ENCODE assay signal across 16 cellular contexts in the genomic region with DNA sequence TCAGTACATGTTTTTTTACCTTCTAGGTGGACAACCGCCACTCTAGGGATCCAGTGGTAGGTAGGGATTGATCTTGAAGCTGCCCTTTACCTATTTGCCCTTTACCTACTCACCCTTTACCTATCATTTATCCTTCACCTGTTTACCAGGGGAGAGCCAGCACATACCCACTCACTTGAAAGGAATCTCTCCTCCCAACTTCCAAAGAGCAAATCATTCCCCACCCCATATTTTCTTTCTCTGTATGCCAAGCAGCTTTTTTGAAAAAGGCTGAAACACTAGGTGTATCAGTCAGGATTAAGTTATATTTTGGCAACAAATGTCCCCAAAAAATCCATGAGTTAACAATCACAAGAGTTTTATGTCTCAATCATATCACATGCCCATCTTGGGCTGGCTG. TPM values are rescaled to one million over a fixed set of nuclear protein-coding genes. Genes with fewer than 3 reads are reported as not detected.
A peak's percentile ranks its signal among the peaks of the same experiment; 100 is the strongest.
DNase-seq lines count a peak whose midpoint lies in the region; TF ChIP-seq lines count a peak whose summit lies in the region.
"Had no signal": no experiment of that assay in that cellular context is flagged by ENCODE, and none has a peak within 500 bp of the region (broad histone marks: within the 10 kb centered on the region; RNA-seq: fewer than 3 reads in every experiment).

No MANE protein-coding gene starts in this region.

- no peaks in the 10 kb centered on the region for H3F3A ChIP-seq in PC-9 (ENCODE audit: insufficient read depth, low read depth)

- H2AFZ ChIP-seq in H9 (ENCODE audit: low read length) (no peak overlapping the region), PC-9 (peak overlapping the region; percentile 59; the same call in 1 of the 2 replicates)
- H2AFZ ChIP-seq: GM23248 had no signal

- no peaks in the 10 kb centered on the region; the same call in 1 of the 2 replicates for H3K27me3 Mint-ChIP-seq in H9 (ENCODE audit: low read depth)

- H3T11ph ChIP-seq in H9 (ENCODE audit: low read length) = no peak overlapping the region

- H3K14ac ChIP-seq in H9 (ENCODE audit: insufficient read depth, low read length) = no peak overlapping the region

- H3K4me2 ChIP-seq in H9 (ENCODE audit: insufficient read depth, insufficient read length, low read length) (no peak overlapping the region), PC-9 (peak overlapping the region; percentile 43; the same call in 1 of the 2 replicates)

- no peaks in the 10 kb centered on the region for H3K4me1 ChIP-seq in H9 (ENCODE audit: insufficient read depth, low read length)
- peaks cover 31% of the 10 kb centered on the region for H3K4me1 ChIP-seq in PC-9 (replicated peaks; ENCODE audit: insufficient read depth)
- H3K4me1 ChIP-seq: HAP-1 had no signal

- H3K36me3 Mint-ChIP-seq in H9 (ENCODE audit: insufficient read depth in 1 of 3, low read depth in 3 of 3) = no peaks in the 10 kb centered on the region; a peak in 1 of 7 replicates
- H3K36me3 Mint-ChIP-seq: CD4-positive, alpha-beta memory T cell had no signal

- no peak overlapping the region for H3K9ac ChIP-seq in H9 (ENCODE audit: extremely low read depth, insufficient read length, low read length)
- H3K9ac ChIP-seq: GM23248 had no signal

- no peaks in the 10 kb centered on the region for H3K23me2 ChIP-seq in H9 (ENCODE audit: insufficient read length, low read depth, low read length, poor library complexity, severe bottlenecking)

- no peak overlapping the region for H2BK15ac ChIP-seq in H9 (ENCODE audit: low read depth, low read length)

- H3K9me3 Mint-ChIP-seq in H9 = peaks cover 0 to 2% of the 10 kb centered on the region in 2 experiments; a peak in 1 of 5 replicates
- H3K9me3 Mint-ChIP-seq: HFFc6 had no signal

- no peak overlapping the region for H3K4ac ChIP-seq in H9 (ENCODE audit: low read depth, low read length)

- H3K36me3 ChIP-seq in PC-9 (ENCODE audit: low read depth) = peaks cover 12% of the 10 kb centered on the region
- H3K36me3 ChIP-seq: HAP-1 had no signal

- no peaks in the 10 kb centered on the region for H3K79me1 ChIP-seq in H9 (ENCODE audit: insufficient read depth, low read depth, low read length, poor library complexity, severe bottlenecking)

- no peak overlapping the region for H4K5ac ChIP-seq in H9 (ENCODE audit: insufficient read length, low read depth, low read length)

- no peak overlapping the region for H4K8ac ChIP-seq in H9 (replicated peaks; ENCODE audit: insufficient read length, low read depth, low read length)

- H3K23ac ChIP-seq in H9 (ENCODE audit: insufficient read length, low read depth, low read length) = no peak overlapping the region

- no peak overlapping the region for H3K56ac ChIP-seq in H9 (ENCODE audit: insufficient read length, low read depth, low read length)

- no peaks in the 10 kb centered on the region for H3K9me2 ChIP-seq in PC-9 (ENCODE audit: insufficient read depth)

- no TSS peak for BruUV-seq in PC-9 (replicated peaks; lab: Mats Ljungman, UMichigan)

- intact Hi-C loops in PC-9 (cut with micrococcal nuclease; ENCODE audit: unreplicated experiment) (no loop called here), posterior vena cava (cut with DNase I) (no loop called here)

- H4K20me1 ChIP-seq in H9 (ENCODE audit: control insufficient read depth, insufficient read depth, insufficient read length) (no peaks in the 10 kb centered on the region), PC-9 (ENCODE audit: insufficient read depth) (no peaks in the 10 kb centered on the region)

- DNase-seq in H9 (no peak), PC-9 (no peak), epithelial cell of prostate (ENCODE audit: low read depth, low spot score) (no peak), NCI-H748 (lab: John Stamatoyannopoulos, UW; ENCODE audit: unreplicated experiment) (no peak), NCI-H1105 (lab: John Stamatoyannopoulos, UW) (no peak), posterior vena cava (ENCODE audit: low spot score) (no peak)
- DNase-seq: C1 segment of cervical spinal cord; Calu3; CD4-positive, alpha-beta memory T cell; COR-L47; DMS53; DMS79 treated with DMSO at 0.1 percent for 48 hours; GF-D8; GM23248; HFFc6 had no signal

- no peak overlapping the region for H2BK5ac ChIP-seq in H9 (ENCODE audit: insufficient read length, low read length)

- H3K18ac ChIP-seq in H9 (ENCODE audit: insufficient read length, low read depth, low read length) = no peak overlapping the region

- CTCF ChIA-PET in PC-9 (lab: Charles Lee) = no interaction called here

- WGBS in H9 (ENCODE audit: extremely low coverage, insufficient read length, low lambda C conversion rate) = no CpG with 5 or more reads among the region's 1 CpG

- H3K79me2 ChIP-seq in H9 (ENCODE audit: insufficient read depth, low read length) (no peaks in the 10 kb centered on the region), PC-9 (ENCODE audit: low read depth) (no peaks in the 10 kb centered on the region)

- no peak for TF ChIP-seq CTCF in H9 (conservative IDR thresholded peaks at IDR 0.05)
- TF ChIP-seq CTCF in PC-9 (conservative IDR thresholded peaks at IDR 0.05) = no peak

- no peaks in the 10 kb centered on the region for H3K9me3 ChIP-seq in H9 (ENCODE audit: control insufficient read depth, low read depth, low read length)
- H3K9me3 ChIP-seq in PC-9 (ENCODE audit: insufficient read depth, low read depth) = peaks cover 15% of the 10 kb centered on the region; the same call in 1 of the 2 replicates
- H3K9me3 ChIP-seq: HAP-1 had no signal

- no peak overlapping the region for H2BK12ac ChIP-seq in H9 (ENCODE audit: insufficient read length, low read depth, low read length)

- no peak overlapping the region for H2BK120ac ChIP-seq in H9 (ENCODE audit: low read depth, low read length, poor library complexity, severe bottlenecking)

- no peak overlapping the region for H2BK20ac ChIP-seq in H9 (ENCODE audit: low read depth, low read length, poor library complexity, severe bottlenecking)

- POLR2A ChIA-PET in PC-9 (lab: Charles Lee; ENCODE audit: unreplicated experiment) = interaction anchor here (0.6 kb wide), 1 partner anchor 10 kb away, joined by 10 read pairs; a partner anchor contains a TSS

- no peak overlapping the region for H2AK5ac ChIP-seq in H9 (ENCODE audit: insufficient read length, low read length)

- no peak overlapping the region for H3K27ac ChIP-seq in H9 (ENCODE audit: insufficient read length, low read depth, low read length)
- H3K27ac ChIP-seq in PC-9 = peak overlapping the region; percentile 27; the same call in 1 of the 2 replicates
- H3K27ac ChIP-seq in epithelial cell of prostate = peak overlapping the region; percentile 69
- H3K27ac ChIP-seq: GM23248 had no signal

- no peak overlapping the region for H3K4me3 ChIP-seq in PC-9
- H3K4me3 ChIP-seq: GM23248, HAP-1 had no signal

- peak overlapping the region in 2 of 3 experiments; percentile 9 to 46; a peak in 3 of 7 replicates for H3K27ac Mint-ChIP-seq in H9
- H3K27ac Mint-ChIP-seq: HFFc6 had no signal

- no peaks in the 10 kb centered on the region for H3K27me3 ChIP-seq in H9 (ENCODE audit: insufficient read depth, low read length)
- H3K27me3 ChIP-seq in PC-9 (ENCODE audit: insufficient read depth, low read depth) = no peaks in the 10 kb centered on the region

- H4K91ac ChIP-seq in H9 (ENCODE audit: insufficient read length, low read depth, low read length) = no peak overlapping the region

- H3K4me1 Mint-ChIP-seq in H9 = peaks cover 2 to 3% of the 10 kb centered on the region in 2 experiments; a peak in 3 of 4 replicates

- H3K4me3 Mint-ChIP-seq in H9 = no peak overlapping the region
- H3K4me3 Mint-ChIP-seq: CD4-positive, alpha-beta memory T cell; HFFc6 had no signal

RNA-seq across cellular contexts. Expression of a gene that starts 10.5 kb away (rescaled TPM):
- total RNA-seq in H9 (2021) (8.2 and 9.0 TPM in 2 replicates), PC-9 (2021) (4.7 and 5.3 TPM in 2 replicates), posterior vena cava (10 to 100 TPM; 24.4 to 24.5 TPM)
